ENCODE assay signal across 20 cellular contexts in the genomic region with DNA sequence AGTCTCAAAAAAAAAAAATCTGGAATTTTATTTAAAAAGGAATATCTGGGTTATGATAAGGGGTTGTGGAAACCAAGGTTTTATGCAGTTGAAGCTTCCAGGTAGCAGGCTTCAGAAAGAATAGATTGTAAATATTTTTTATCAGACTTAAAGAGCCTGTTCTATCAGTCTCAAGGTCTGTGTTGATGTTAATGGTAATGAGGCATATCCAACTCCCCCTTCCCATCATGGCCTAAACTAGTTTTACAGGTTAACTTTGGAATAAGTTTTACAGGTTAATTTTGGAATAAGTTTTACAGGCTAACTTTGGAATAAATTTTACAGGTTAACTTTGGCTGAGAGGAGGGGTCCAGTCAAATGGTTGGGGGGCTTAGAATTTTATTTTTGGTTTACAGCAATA.
DNase-seq lines count a peak whose midpoint lies in the region; ATAC-seq, FAIRE-seq and TF ChIP-seq lines count a peak whose summit lies in the region.
"Had no signal": no experiment of that assay in that cellular context is flagged by ENCODE, and none has a peak within 500 bp of the region (broad histone marks: within the 10 kb centered on the region; RNA-seq: fewer than 3 reads in every experiment).

No MANE protein-coding gene starts in this region.

- no peak for TF ChIP-seq CTCF in neutrophil (IDR thresholded peaks at IDR 0.05)
- no peak for TF ChIP-seq CTCF in HepG2 (CRISPR knock-in tag; IDR thresholded peaks at IDR 0.05)
- TF ChIP-seq CTCF in sigmoid colon (IDR thresholded peaks at IDR 0.05) = no peak

- no TSS peak for BruUV-seq in HepG2 (replicated peaks; lab: Mats Ljungman, UMichigan)

- H3K4me1 ChIP-seq in neutrophil (ENCODE audit: control insufficient read depth in 1 of 2, insufficient read depth in 1 of 2, low read depth in 1 of 2, low read length in 1 of 2) (peaks cover 22 to 37% of the 10 kb centered on the region in 2 experiments), HepG2 (ENCODE audit: insufficient read depth, low read length) (peaks cover 37% of the 10 kb centered on the region), sigmoid colon (no peaks in the 10 kb centered on the region)
- H3K4me1 ChIP-seq: Peyer's patch had no signal

- H3K9me3 ChIP-seq in neutrophil (no peaks in the 10 kb centered on the region), HepG2 (ENCODE audit: low read length) (no peaks in the 10 kb centered on the region), sigmoid colon (no peaks in the 10 kb centered on the region)
- H3K9me3 ChIP-seq: Peyer's patch had no signal

- H3K79me2 ChIP-seq in HepG2 (ENCODE audit: insufficient read depth, low read length) = no peaks in the 10 kb centered on the region

- FAIRE-seq in HepG2 (lab: Jason Lieb, UNC) = no peak
- FAIRE-seq: D721Med, G401.6, H1 had no signal

- TF ChIP-seq EP300 in HepG2 (IDR thresholded peaks at IDR 0.05; ENCODE audit: low read depth in 2 of 2, low read length in 2 of 2) = no peak
- TF ChIP-seq EP300 in HepG2 (CRISPR knock-in tag; IDR thresholded peaks at IDR 0.05; ENCODE audit: borderline replicate concordance) = no peak
- no peak for TF ChIP-seq EP300 in sigmoid colon (IDR thresholded peaks at IDR 0.05)

- no peaks in the 10 kb centered on the region for H3K36me3 ChIP-seq in neutrophil
- no peaks in the 10 kb centered on the region for H3K36me3 ChIP-seq in HepG2 (replicated peaks in 1 of 2; ENCODE audit: control insufficient read depth in 1 of 2, insufficient read depth in 2 of 2, low read length in 2 of 2)
- no peaks in the 10 kb centered on the region for H3K36me3 ChIP-seq in sigmoid colon
- H3K36me3 ChIP-seq: Peyer's patch had no signal

- in situ Hi-C loops in HepG2 (cut with HindIII; ENCODE audit: extremely low pct_ligation_motif_present, low pct_unique_long_range_greater_than_20kb) = no loop called here

- POLR2A ChIA-PET in HepG2 (lab: Yijun Ruan, JAX) = no interaction called here

- H3K4me3 ChIP-seq in neutrophil (ENCODE audit: low read depth in 1 of 2, low read length in 1 of 2) (no peak overlapping the region), HepG2 (replicated peaks in 1 of 3; ENCODE audit: insufficient read depth in 1 of 3, low read depth in 2 of 3, low read length in 3 of 3) (no peak overlapping the region), sigmoid colon (no peak overlapping the region)
- H3K4me3 ChIP-seq: Peyer's patch had no signal

- H3K27me3 ChIP-seq in neutrophil = no peaks in the 10 kb centered on the region
- no peaks in the 10 kb centered on the region; a peak in 1 of 5 replicates for H3K27me3 ChIP-seq in HepG2 (ENCODE audit: control insufficient read depth in 1 of 2, insufficient read depth in 2 of 2, low read length in 2 of 2)
- no peaks in the 10 kb centered on the region for H3K27me3 ChIP-seq in sigmoid colon
- H3K27me3 ChIP-seq: Peyer's patch had no signal

- peak; percentile 47 for ATAC-seq in esophagus mucosa
- no peak for ATAC-seq in HepG2
- ATAC-seq: HCT116 had no signal

- TF ChIP-seq POLR2A in HepG2 (IDR thresholded peaks at IDR 0.05; ENCODE audit: insufficient read depth in 1 of 2, low read depth in 2 of 2, low read length in 2 of 2) = no peak
- no peak for TF ChIP-seq POLR2A in sigmoid colon (IDR thresholded peaks at IDR 0.05)

- no peak overlapping the region for H2AFZ ChIP-seq in HepG2 (ENCODE audit: low read length)

- H3K27ac ChIP-seq in neutrophil (peak overlapping the region; percentile 63), HepG2 (ENCODE audit: extremely low read length, insufficient read depth, low read length) (no peak overlapping the region), sigmoid colon (no peak overlapping the region)
- H3K27ac ChIP-seq: 22Rv1, Peyer's patch had no signal

- DNase-seq in DMS53 (lab: John Stamatoyannopoulos, UW) = peak; percentile 11
- DNase-seq in DMS53 treated with DMSO at 0.1 percent for 48 hours (lab: John Stamatoyannopoulos, UW; ENCODE audit: unreplicated experiment) = no peak
- DNase-seq in posterior cingulate gyrus = no peak
- no peak for DNase-seq in SKM-1 treated with dmso at 0.1 percent for 144 hours (lab: John Stamatoyannopoulos, UW; ENCODE audit: unreplicated experiment)
- no peak for DNase-seq in HepG2 (ENCODE audit: low spot score)
- no peak for DNase-seq in sigmoid colon
- DNase-seq: NCI-H1436, NCI-H187, NCI-H2081 treated with DMSO at 0.1 percent for 48 hours, NCI-H2171, NCI-H226, NCI-H510A, Peyer's patch had no signal

- no peaks in the 10 kb centered on the region for H4K20me1 ChIP-seq in HepG2 (ENCODE audit: insufficient read depth, low read length)

- no peak overlapping the region for H3K9ac ChIP-seq in HepG2 (ENCODE audit: insufficient read depth, low read depth, low read length)

- intact Hi-C loops in posterior cingulate gyrus (cut with DNase I) (no loop called here), HepG2 (cut with micrococcal nuclease; ENCODE audit: unreplicated experiment) (loop anchor here (10.0 kb wide), 2 partner anchors 93 to 197 kb away; partner anchors contain the start of gene CD24), sigmoid colon (cut with DNase I) (no loop called here)

- no peak for TF ChIP-seq RAD21 in HepG2 (CRISPR knock-in tag; IDR thresholded peaks at IDR 0.05)

- H3K4me2 ChIP-seq in HepG2 (ENCODE audit: low read depth, low read length) = no peak overlapping the region

- CTCF ChIA-PET in HepG2 (lab: Yijun Ruan, JAX; ENCODE audit: low intra/inter-chr PET ratio, low total read pairs) = no interaction called here

TF ChIP-seq in HepG2, 621 proteins besides CTCF, POLR2A, EP300 and RAD21 (continues in another document):
- TF ChIP-seq ZNF724P (CRISPR knock-in tag; IDR thresholded peaks at IDR 0.05; ENCODE audit: borderline replicate concordance) (no peak), ZMAT3 (CRISPR knock-in tag; conservative IDR thresholded peaks at IDR 0.05) (no peak), TARDBP (CRISPR knock-in tag; IDR thresholded peaks at IDR 0.05) (no peak), MEF2D (CRISPR knock-in tag; IDR thresholded peaks at IDR 0.05) (no peak), USF2 (IDR thresholded peaks at IDR 0.05; ENCODE audit: low read depth, low read length) (no peak), USF2 (CRISPR knock-in tag; IDR thresholded peaks at IDR 0.05; ENCODE audit: borderline replicate concordance) (no peak), SRSF9 (IDR thresholded peaks at IDR 0.05; ENCODE audit: borderline replicate concordance, insufficient read depth, low read depth, low read length, poor library complexity, severe bottlenecking) (no peak), ZNF761 (CRISPR knock-in tag; conservative IDR thresholded peaks at IDR 0.05) (no peak), ATF1 (CRISPR knock-in tag; IDR thresholded peaks at IDR 0.05) (no peak)
- TF ChIP-seq, protein P1, sequence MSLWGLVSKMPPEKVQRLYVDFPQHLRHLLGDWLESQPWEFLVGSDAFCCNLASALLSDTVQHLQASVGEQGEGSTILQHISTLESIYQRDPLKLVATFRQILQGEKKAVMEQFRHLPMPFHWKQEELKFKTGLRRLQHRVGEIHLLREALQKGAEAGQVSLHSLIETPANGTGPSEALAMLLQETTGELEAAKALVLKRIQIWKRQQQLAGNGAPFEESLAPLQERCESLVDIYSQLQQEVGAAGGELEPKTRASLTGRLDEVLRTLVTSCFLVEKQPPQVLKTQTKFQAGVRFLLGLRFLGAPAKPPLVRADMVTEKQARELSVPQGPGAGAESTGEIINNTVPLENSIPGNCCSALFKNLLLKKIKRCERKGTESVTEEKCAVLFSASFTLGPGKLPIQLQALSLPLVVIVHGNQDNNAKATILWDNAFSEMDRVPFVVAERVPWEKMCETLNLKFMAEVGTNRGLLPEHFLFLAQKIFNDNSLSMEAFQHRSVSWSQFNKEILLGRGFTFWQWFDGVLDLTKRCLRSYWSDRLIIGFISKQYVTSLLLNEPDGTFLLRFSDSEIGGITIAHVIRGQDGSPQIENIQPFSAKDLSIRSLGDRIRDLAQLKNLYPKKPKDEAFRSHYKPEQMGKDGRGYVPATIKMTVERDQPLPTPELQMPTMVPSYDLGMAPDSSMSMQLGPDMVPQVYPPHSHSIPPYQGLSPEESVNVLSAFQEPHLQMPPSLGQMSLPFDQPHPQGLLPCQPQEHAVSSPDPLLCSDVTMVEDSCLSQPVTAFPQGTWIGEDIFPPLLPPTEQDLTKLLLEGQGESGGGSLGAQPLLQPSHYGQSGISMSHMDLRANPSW (CRISPR knock-in tag; IDR thresholded peaks at IDR 0.05; ENCODE audit: borderline replicate concordance) = no peak
